In the genomic region with DNA sequence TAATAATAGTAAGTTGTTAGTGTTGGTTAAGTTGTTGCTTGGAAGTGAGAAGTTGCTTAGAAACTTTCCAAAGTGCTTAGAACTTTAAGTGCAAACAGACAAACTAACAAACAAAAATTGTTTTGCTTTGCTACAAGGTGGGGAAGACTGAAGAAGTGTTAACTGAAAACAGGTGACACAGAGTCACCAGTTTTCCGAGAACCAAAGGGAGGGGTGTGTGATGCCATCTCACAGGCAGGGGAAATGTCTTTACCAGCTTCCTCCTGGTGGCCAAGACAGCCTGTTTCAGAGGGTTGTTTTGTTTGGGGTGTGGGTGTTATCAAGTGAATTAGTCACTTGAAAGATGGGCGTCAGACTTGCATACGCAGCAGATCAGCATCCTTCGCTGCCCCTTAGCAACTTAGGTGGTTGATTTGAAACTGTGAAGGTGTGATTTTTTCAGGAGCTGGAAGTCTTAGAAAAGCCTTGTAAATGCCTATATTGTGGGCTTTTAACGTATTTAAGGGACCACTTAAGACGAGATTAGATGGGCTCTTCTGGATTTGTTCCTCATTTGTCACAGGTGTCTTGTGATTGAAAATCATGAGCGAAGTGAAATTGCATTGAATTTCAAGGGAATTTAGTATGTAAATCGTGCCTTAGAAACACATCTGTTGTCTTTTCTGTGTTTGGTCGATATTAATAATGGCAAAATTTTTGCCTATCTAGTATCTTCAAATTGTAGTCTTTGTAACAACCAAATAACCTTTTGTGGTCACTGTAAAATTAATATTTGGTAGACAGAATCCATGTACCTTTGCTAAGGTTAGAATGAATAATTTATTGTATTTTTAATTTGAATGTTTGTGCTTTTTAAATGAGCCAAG, we compare ENCODE assay signal across 8 cellular contexts. TPM values are rescaled to one million over a fixed set of nuclear protein-coding genes. Genes with fewer than 3 reads are reported as not detected.
A peak's percentile ranks its signal among the peaks of the same experiment; 100 is the strongest.
DNase-seq lines count a peak whose midpoint lies in the region; ATAC-seq and TF ChIP-seq lines count a peak whose summit lies in the region.

No MANE protein-coding gene starts in this region.

- H3K4me1 ChIP-seq in SJSA1 (replicated peaks) = peaks cover 98% of the 10 kb centered on the region

- no peaks in the 10 kb centered on the region for H3K9me3 Mint-ChIP-seq in activated naive CD4-positive, alpha-beta T cell treated with anti-CD3 and anti-CD28 coated beads, Interleukin-2, amount 50 U/mL, for 24 hours

- H3K4me3 ChIP-seq in H7 (ENCODE audit: insufficient read depth, low read depth, low read length) = peak overlapping the region; percentile 77
- peak overlapping the region; percentile 44 for H3K4me3 ChIP-seq in SJSA1
- H3K4me3 ChIP-seq in skeletal muscle cell (ENCODE audit: low read depth, low read length) = peak overlapping the region; percentile 86
- no peak overlapping the region for H3K4me3 ChIP-seq in WERI-Rb-1 (ENCODE audit: low read depth, low read length)

- DNase-seq in H7 = peak; percentile 50
- peak; percentile 83 to 86 for DNase-seq in SJSA1 (ENCODE audit: low read depth in 1 of 2, low spot score in 2 of 2)
- DNase-seq in left cardiac atrium = peak; percentile 37
- DNase-seq in skeletal muscle cell (ENCODE audit: low read depth) = no peak
- no peak for DNase-seq in WERI-Rb-1

- peaks cover 31% of the 10 kb centered on the region for H3K36me3 Mint-ChIP-seq in activated naive CD4-positive, alpha-beta T cell treated with anti-CD3 and anti-CD28 coated beads, Interleukin-2, amount 50 U/mL, for 24 hours

- H3K27me3 ChIP-seq in H7 (ENCODE audit: control insufficient read depth, insufficient read depth, low read length) = no peaks in the 10 kb centered on the region
- H3K27me3 ChIP-seq in SJSA1 (replicated peaks) = no peaks in the 10 kb centered on the region; the same call in 1 of the 2 replicates
- H3K27me3 ChIP-seq in WERI-Rb-1 (ENCODE audit: insufficient read depth, low read depth, severe bottlenecking) = no peaks in the 10 kb centered on the region

- peak overlapping the region; percentile 96 for H3K4me3 Mint-ChIP-seq in activated naive CD4-positive, alpha-beta T cell treated with anti-CD3 and anti-CD28 coated beads, Interleukin-2, amount 50 U/mL, for 24 hours

- H3K27ac Mint-ChIP-seq in activated naive CD4-positive, alpha-beta T cell treated with anti-CD3 and anti-CD28 coated beads, Interleukin-2, amount 50 U/mL, for 24 hours = peak overlapping the region; percentile 97

- H3K27ac ChIP-seq in SJSA1 (peak overlapping the region; percentile 86), WERI-Rb-1 (no peak overlapping the region)

- H3K9me3 ChIP-seq in SJSA1 (replicated peaks) (no peaks in the 10 kb centered on the region; the same call in 1 of the 2 replicates), WERI-Rb-1 (ENCODE audit: severe bottlenecking) (peaks cover 4% of the 10 kb centered on the region)

- ATAC-seq in left cardiac atrium (no peak), HG02763 (IDR thresholded peaks at IDR 0.05; ENCODE audit: unreplicated experiment) (no peak), GM18909 (IDR thresholded peaks at IDR 0.05; ENCODE audit: poor library complexity, unreplicated experiment) (no peak)

- H3K36me3 ChIP-seq in H7 (replicated peaks; ENCODE audit: control insufficient read depth, insufficient read depth, low read length) (peaks cover 2% of the 10 kb centered on the region; the same call in 1 of the 2 replicates), SJSA1 (peaks cover 42% of the 10 kb centered on the region), WERI-Rb-1 (no peaks in the 10 kb centered on the region)

- H3K4me1 Mint-ChIP-seq in activated naive CD4-positive, alpha-beta T cell treated with anti-CD3 and anti-CD28 coated beads, Interleukin-2, amount 50 U/mL, for 24 hours = peaks cover 45% of the 10 kb centered on the region

- TF ChIP-seq CTCF in WERI-Rb-1 (IDR thresholded peaks at IDR 0.05; ENCODE audit: low read depth, low read length) = no peak

- intact Hi-C loops in left cardiac atrium (cut with DNase I) = no loop called here

- no peaks in the 10 kb centered on the region for H3K27me3 Mint-ChIP-seq in activated naive CD4-positive, alpha-beta T cell treated with anti-CD3 and anti-CD28 coated beads, Interleukin-2, amount 50 U/mL, for 24 hours

RNA-seq across cellular contexts. Expression of a gene that starts 2.7 kb away (rescaled TPM):
- 6.4 and 10.6 TPM in 2 replicates for total RNA-seq in H7 (2014; rRNA removed; shearing (Covaris generic))
- total RNA-seq in SJSA1 (2014; rRNA removed; shearing (Covaris generic)) = 6.9 and 12.1 TPM in 2 replicates
- 100 to 1,000 TPM; 405 to 657 TPM for total RNA-seq in left cardiac atrium

RNA-seq across cellular contexts. Expression of a gene that starts 38.9 kb away (rescaled TPM):
- total RNA-seq in H7 (2014; rRNA removed; shearing (Covaris generic)) = 24.5 and 37.1 TPM in 2 replicates
- 90.2 and 125 TPM in 2 replicates for total RNA-seq in SJSA1 (2014; rRNA removed; shearing (Covaris generic))
- total RNA-seq in left cardiac atrium = 10 to 100 TPM; 13.4 to 21.5 TPM

RNA-seq across cellular contexts. Expression of a gene that starts 42.9 kb away (rescaled TPM):
- total RNA-seq in H7 (2014; rRNA removed; shearing (Covaris generic)) = 0.73 and 0.81 TPM in 2 replicates
- total RNA-seq in SJSA1 (2014; rRNA removed; shearing (Covaris generic)) = 3.1 and 5.3 TPM in 2 replicates
- 1 to 10 TPM; 4.1 to 7.2 TPM for total RNA-seq in left cardiac atrium

Comparison
In these comparisons a context has a peak if more than half of its experiments do, and no peak if none do; other contexts are left out.
1. DNase-seq: peak in H7 (single experiment), SJSA1 (2 of 2) and left cardiac atrium (single experiment); none in skeletal muscle cell (single experiment) and WERI-Rb-1 (single experiment).
2. RNA of a gene that starts 2.7 kb away (total RNA-seq): 405 to 657 TPM in left cardiac atrium; 6.9 to 12.1 TPM in SJSA1 and 6.4 to 10.6 TPM in H7; every median in the first group is over 10 times any median in the second.